ENCODE assay signal across 8 cellular contexts in genomic region chr4:56505269-56506109, GRCh38.
DNase-seq lines count a peak whose midpoint lies in the region; ATAC-seq and TF ChIP-seq lines count a peak whose summit lies in the region.

TSS of gene ARL9 (plus strand) at chr4:56505791. CDS start at chr4:56505863, 72 bp downstream.

- no peaks in the 10 kb centered on the region for H3K36me3 ChIP-seq in endocrine pancreas (ENCODE audit: control insufficient read depth, insufficient read depth, low read length)

- peak; percentile 66 for ATAC-seq in GM19397 (IDR thresholded peaks at IDR 0.05; ENCODE audit: unreplicated experiment)

- no peaks in the 10 kb centered on the region for H3K9me3 ChIP-seq in endocrine pancreas (ENCODE audit: control insufficient read depth, low read length)

- no peak for DNase-seq in AG04449 (ENCODE audit: low read depth, low spot score)
- DNase-seq in NCI-H1092 (lab: John Stamatoyannopoulos, UW): peak; percentile 26
- peak; percentile 14 to 26 for DNase-seq in activated CD8-positive, alpha-beta memory T cell treated with anti-CD3 and anti-CD28 coated beads for 4 hours (ENCODE audit: low read depth in 2 of 2)
- peak; percentile 9 for DNase-seq in midbrain (lab: John Stamatoyannopoulos, UW)
- DNase-seq in stimulated activated CD8-positive, alpha-beta memory T cell treated with anti-CD3 and anti-CD28 coated beads, Interleukin-12 subunit alpha, Interleukin-12 subunit beta, amount 100 ng/mL, for 4 hours (ENCODE audit: low read depth): peak; percentile 31
- DNase-seq in OCI-M2 (lab: John Stamatoyannopoulos, UW; ENCODE audit: unreplicated experiment): no peak

- POLR2A ChIA-PET in AG04449 (lab: Yijun Ruan, JAX): no interaction called here

- no peaks in the 10 kb centered on the region for H3K4me1 ChIP-seq in endocrine pancreas (ENCODE audit: control insufficient read depth, insufficient read depth, low read length)

- no peak for TF ChIP-seq CTCF in AG04449 (IDR thresholded peaks at IDR 0.05; ENCODE audit: insufficient read depth, low read length, missing control alignments)

- CTCF ChIA-PET in AG04449 (lab: Yijun Ruan, JAX): interaction anchor here (1.0 kb wide), 1 partner anchor 331 kb away, joined by 4 read pairs; no protein-coding TSS in a partner anchor

- no peaks in the 10 kb centered on the region for H3K27me3 ChIP-seq in endocrine pancreas (ENCODE audit: control insufficient read depth, insufficient read depth, low read length)

- H3K4me3 ChIP-seq in AG04449 (ENCODE audit: low read depth, low read length) (peak within 1 kb of the TSS; percentile 63), endocrine pancreas (ENCODE audit: control insufficient read depth, insufficient read depth, low read length) (peak within 1 kb of the TSS; percentile 56)

- peak within 1 kb of the TSS; percentile 90 for H3K9ac ChIP-seq in endocrine pancreas (ENCODE audit: control insufficient read depth, insufficient read depth, low read length)

Comparison
In these comparisons a context has a peak if more than half of its experiments do, and no peak if none do; other contexts are left out.
1. DNase-seq: peak in NCI-H1092 (single experiment), activated CD8-positive, alpha-beta memory T cell treated with anti-CD3 and anti-CD28 coated beads for 4 hours (2 of 2), midbrain (single experiment) and stimulated activated CD8-positive, alpha-beta memory T cell treated with anti-CD3 and anti-CD28 coated beads, Interleukin-12 subunit alpha, Interleukin-12 subunit beta, amount 100 ng/mL, for 4 hours (single experiment); none in AG04449 (single experiment) and OCI-M2 (single experiment).